ENCODE assay signal across 1 cellular context in the genomic region with DNA sequence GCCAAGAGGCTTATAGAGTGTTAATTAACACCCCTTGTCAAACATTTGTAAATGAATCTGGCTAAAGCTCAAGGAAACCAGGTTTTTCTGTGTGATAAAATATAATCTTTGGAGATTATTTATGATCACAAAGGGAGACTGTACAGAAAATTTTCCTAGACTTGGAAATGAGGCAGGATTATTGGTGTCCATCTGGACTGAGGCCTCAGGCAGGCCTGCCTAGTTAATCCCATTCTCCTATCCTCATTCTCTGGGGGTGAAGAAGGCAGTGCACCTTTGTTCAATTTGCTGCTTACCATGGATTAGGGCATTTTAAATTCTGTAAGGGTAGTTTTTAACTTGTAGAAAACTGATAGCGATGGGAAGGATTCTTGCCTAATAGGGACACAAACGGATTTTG.
TF ChIP-seq lines count a peak whose summit lies in the region.

No MANE protein-coding gene starts in this region.

TF ChIP-seq in GM12878, 131 proteins besides CTCF, POLR2A, EP300 and RAD21:
- TF ChIP-seq, protein P1, sequence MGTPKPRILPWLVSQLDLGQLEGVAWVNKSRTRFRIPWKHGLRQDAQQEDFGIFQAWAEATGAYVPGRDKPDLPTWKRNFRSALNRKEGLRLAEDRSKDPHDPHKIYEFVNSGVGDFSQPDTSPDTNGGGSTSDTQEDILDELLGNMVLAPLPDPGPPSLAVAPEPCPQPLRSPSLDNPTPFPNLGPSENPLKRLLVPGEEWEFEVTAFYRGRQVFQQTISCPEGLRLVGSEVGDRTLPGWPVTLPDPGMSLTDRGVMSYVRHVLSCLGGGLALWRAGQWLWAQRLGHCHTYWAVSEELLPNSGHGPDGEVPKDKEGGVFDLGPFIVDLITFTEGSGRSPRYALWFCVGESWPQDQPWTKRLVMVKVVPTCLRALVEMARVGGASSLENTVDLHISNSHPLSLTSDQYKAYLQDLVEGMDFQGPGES (IDR thresholded peaks at IDR 0.05): no peak
- TF ChIP-seq CBX5 (IDR thresholded peaks at IDR 0.05; ENCODE audit: low read depth) (no peak), RFX5 (IDR thresholded peaks at IDR 0.05; ENCODE audit: low read depth, low read length) (no peak), KAT2A (conservative IDR thresholded peaks at IDR 0.05; ENCODE audit: control insufficient read depth, low read depth, low read length) (no peak), NBN (IDR thresholded peaks at IDR 0.05) (no peak), PML (IDR thresholded peaks at IDR 0.05; ENCODE audit: low read length) (no peak), SMAD5 (IDR thresholded peaks at IDR 0.05; ENCODE audit: low read depth) (no peak), YY1 (IDR thresholded peaks at IDR 0.05; ENCODE audit: low read depth, low read length) (no peak)
- TF ChIP-seq, protein P2, sequence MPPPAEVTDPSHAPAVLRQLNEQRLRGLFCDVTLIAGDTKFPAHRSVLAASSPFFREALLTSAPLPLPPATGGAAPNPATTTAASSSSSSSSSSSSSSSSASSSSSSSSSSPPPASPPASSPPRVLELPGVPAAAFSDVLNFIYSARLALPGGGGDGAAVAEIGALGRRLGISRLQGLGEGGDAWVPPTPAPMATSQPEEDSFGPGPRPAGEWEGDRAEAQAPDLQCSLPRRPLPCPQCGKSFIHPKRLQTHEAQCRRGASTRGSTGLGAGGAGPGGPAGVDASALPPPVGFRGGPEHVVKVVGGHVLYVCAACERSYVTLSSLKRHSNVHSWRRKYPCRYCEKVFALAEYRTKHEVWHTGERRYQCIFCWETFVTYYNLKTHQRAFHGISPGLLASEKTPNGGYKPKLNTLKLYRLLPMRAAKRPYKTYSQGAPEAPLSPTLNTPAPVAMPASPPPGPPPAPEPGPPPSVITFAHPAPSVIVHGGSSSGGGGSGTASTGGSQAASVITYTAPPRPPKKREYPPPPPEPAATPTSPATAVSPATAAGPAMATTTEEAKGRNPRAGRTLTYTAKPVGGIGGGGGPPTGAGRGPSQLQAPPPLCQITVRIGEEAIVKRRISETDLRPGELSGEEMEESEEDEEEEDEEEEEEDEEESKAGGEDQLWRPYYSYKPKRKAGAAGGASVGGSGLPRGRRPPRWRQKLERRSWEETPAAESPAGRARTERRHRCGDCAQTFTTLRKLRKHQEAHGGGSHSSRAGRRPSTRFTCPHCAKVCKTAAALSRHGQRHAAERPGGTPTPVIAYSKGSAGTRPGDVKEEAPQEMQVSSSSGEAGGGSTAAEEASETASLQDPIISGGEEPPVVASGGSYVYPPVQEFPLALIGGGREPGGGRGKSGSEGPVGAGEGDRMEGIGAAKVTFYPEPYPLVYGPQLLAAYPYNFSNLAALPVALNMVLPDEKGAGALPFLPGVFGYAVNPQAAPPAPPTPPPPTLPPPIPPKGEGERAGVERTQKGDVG (CRISPR knock-in tag; IDR thresholded peaks at IDR 0.05): no peak
